Comparison of ENCODE assay signal across 2 cellular contexts in genomic region chr5:37815913-37816312, GRCh38.
TF ChIP-seq lines count a peak whose summit lies in the region.

No MANE protein-coding gene starts in this region.

TF ChIP-seq in SK-N-SH, 30 proteins besides CTCF, POLR2A, EP300 and RAD21 (continued from another document):
- TF ChIP-seq TAF1 (IDR thresholded peaks at IDR 0.05; ENCODE audit: borderline replicate concordance, low read depth, low read length) (no peak), GATA2 (CRISPR knock-in tag; IDR thresholded peaks at IDR 0.05) (no peak), ELF1 (IDR thresholded peaks at IDR 0.05) (no peak), YY1 (IDR thresholded peaks at IDR 0.05; ENCODE audit: low read depth) (no peak), POLR2AphosphoS5 (IDR thresholded peaks at IDR 0.05; ENCODE audit: low read depth, low read length) (no peak), PBX3 (IDR thresholded peaks at IDR 0.05) (no peak), TCF12 (IDR thresholded peaks at IDR 0.05) (no peak), EZH2phosphoT487 (IDR thresholded peaks at IDR 0.05; ENCODE audit: borderline replicate concordance, low read depth) (no peak), CHD2 (IDR thresholded peaks at IDR 0.05; ENCODE audit: low read length, partially characterized antibody) (no peak), SIN3A (IDR thresholded peaks at IDR 0.05; ENCODE audit: borderline replicate concordance, low read depth, low read length) (no peak), FOXM1 (IDR thresholded peaks at IDR 0.05; ENCODE audit: low read depth) (no peak), USF1 (IDR thresholded peaks at IDR 0.05; ENCODE audit: borderline replicate concordance, low read depth) (no peak), JUND (IDR thresholded peaks at IDR 0.05) (no peak), RXRA (IDR thresholded peaks at IDR 0.05; ENCODE audit: borderline replicate concordance, low read depth) (no peak), MXI1 (IDR thresholded peaks at IDR 0.05; ENCODE audit: low read depth, low read length) (no peak)
- TF ChIP-seq, protein P1, sequence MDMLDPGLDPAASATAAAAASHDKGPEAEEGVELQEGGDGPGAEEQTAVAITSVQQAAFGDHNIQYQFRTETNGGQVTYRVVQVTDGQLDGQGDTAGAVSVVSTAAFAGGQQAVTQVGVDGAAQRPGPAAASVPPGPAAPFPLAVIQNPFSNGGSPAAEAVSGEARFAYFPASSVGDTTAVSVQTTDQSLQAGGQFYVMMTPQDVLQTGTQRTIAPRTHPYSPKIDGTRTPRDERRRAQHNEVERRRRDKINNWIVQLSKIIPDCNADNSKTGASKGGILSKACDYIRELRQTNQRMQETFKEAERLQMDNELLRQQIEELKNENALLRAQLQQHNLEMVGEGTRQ (IDR thresholded peaks at IDR 0.05; ENCODE audit: borderline replicate concordance, low read depth, low read length) = no peak
- TF ChIP-seq, protein P2, sequence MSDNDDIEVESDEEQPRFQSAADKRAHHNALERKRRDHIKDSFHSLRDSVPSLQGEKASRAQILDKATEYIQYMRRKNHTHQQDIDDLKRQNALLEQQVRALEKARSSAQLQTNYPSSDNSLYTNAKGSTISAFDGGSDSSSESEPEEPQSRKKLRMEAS (IDR thresholded peaks at IDR 0.05; ENCODE audit: low read depth) = no peak

TF ChIP-seq in SK-N-SH treated with all-trans-retinoic acid at 6 μM for 48 hours, 23 proteins besides CTCF, POLR2A, EP300 and RAD21:
- TF ChIP-seq, protein P3, sequence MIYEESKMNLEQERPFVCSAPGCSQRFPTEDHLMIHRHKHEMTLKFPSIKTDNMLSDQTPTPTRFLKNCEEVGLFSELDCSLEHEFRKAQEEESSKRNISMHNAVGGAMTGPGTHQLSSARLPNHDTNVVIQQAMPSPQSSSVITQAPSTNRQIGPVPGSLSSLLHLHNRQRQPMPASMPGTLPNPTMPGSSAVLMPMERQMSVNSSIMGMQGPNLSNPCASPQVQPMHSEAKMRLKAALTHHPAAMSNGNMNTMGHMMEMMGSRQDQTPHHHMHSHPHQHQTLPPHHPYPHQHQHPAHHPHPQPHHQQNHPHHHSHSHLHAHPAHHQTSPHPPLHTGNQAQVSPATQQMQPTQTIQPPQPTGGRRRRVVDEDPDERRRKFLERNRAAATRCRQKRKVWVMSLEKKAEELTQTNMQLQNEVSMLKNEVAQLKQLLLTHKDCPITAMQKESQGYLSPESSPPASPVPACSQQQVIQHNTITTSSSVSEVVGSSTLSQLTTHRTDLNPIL (CRISPR knock-in tag; IDR thresholded peaks at IDR 0.05; ENCODE audit: low read depth) = no peak
- TF ChIP-seq ARNTL (CRISPR knock-in tag; IDR thresholded peaks at IDR 0.05; ENCODE audit: borderline replicate concordance, low read depth) = no peak
- TF ChIP-seq ISL1 (CRISPR knock-in tag; IDR thresholded peaks at IDR 0.05) = no peak
- no peak for TF ChIP-seq SNAI2 (CRISPR knock-in tag; IDR thresholded peaks at IDR 0.05)
- no peak for TF ChIP-seq POU6F1 (CRISPR knock-in tag; IDR thresholded peaks at IDR 0.05; ENCODE audit: borderline replicate concordance, low read depth)
- no peak for TF ChIP-seq RARB (CRISPR knock-in tag; IDR thresholded peaks at IDR 0.05)
- no peak for TF ChIP-seq CSDC2 (CRISPR knock-in tag; IDR thresholded peaks at IDR 0.05)
- no peak for TF ChIP-seq ZNF8 (CRISPR knock-in tag; IDR thresholded peaks at IDR 0.05)
- TF ChIP-seq PATZ1 (CRISPR knock-in tag; IDR thresholded peaks at IDR 0.05; ENCODE audit: borderline replicate concordance) = no peak
- TF ChIP-seq, protein P4, sequence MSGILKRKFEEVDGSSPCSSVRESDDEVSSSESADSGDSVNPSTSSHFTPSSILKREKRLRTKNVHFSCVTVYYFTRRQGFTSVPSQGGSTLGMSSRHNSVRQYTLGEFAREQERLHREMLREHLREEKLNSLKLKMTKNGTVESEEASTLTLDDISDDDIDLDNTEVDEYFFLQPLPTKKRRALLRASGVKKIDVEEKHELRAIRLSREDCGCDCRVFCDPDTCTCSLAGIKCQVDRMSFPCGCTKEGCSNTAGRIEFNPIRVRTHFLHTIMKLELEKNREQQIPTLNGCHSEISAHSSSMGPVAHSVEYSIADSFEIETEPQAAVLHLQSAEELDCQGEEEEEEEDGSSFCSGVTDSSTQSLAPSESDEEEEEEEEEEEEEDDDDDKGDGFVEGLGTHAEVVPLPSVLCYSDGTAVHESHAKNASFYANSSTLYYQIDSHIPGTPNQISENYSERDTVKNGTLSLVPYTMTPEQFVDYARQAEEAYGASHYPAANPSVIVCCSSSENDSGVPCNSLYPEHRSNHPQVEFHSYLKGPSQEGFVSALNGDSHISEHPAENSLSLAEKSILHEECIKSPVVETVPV (CRISPR knock-in tag; IDR thresholded peaks at IDR 0.05) = no peak
- no peak for TF ChIP-seq GLIS3 (CRISPR knock-in tag; IDR thresholded peaks at IDR 0.05)
